ENCODE assay signal across 8 cellular contexts in the genomic region with DNA sequence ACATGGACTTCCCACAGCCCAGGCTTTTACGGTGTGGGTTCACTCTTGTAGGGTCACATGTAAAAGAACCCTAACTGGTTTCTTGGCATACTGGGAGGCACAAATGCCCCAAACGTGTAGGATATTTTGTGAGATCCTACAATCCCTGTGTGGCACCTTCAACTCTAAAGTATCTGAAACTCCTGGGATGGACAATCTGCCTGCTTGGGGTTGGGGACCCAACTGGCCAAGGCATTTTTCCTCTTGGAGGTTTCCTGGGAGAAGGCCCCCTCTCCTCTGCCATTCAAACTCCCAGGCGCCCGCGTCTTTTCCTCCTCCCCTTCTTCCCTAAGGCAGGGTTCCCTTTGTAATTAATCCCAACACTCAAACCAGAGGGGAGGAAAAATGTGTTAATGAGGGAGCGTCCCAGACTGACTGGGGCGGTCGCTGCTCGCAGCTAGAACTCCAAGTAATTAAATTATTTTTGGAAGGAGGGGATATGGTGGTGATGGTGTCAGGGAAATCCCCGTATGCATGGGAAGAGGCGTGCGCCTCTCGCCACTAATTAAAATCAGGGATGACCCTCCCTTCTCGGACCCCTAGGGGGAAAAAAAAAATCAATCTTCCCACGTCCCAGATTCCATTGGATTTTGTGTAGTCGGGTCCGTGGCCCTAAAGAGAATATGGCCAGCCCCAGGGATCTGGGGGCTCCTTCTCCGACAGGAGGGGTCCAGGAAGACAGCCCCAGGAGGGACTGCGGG. TPM values are rescaled to one million over a fixed set of nuclear protein-coding genes. Genes with fewer than 3 reads are reported as not detected.
DNase-seq lines count a peak whose midpoint lies in the region; ATAC-seq, FAIRE-seq and TF ChIP-seq lines count a peak whose summit lies in the region.

No MANE protein-coding gene starts in this region.

- H3K27me3 Mint-ChIP-seq in stimulated activated naive CD8-positive, alpha-beta T cell treated with anti-CD3 and anti-CD28 coated beads, Interleukin-15, amount 100 ng/mL, for 72 hours, result peaks cover 15% of the 10 kb centered on the region

- intact Hi-C loops in IMR-90 (cut with micrococcal nuclease), result no loop called here

- H4K5ac ChIP-seq in IMR-90 (ENCODE audit: low read depth, low read length), result no peak overlapping the region; the same call in 1 of the 2 replicates

- dilution Hi-C loops in IMR-90 (cut with HindIII; ENCODE audit: low sequenced_read_pairs, unreplicated experiment), result no loop called here
- dilution Hi-C loops in keratinocyte (cut with MboI; ENCODE audit: extremely low pct_ligation_motif_present, low sequenced_read_pairs), result no loop called here

- no peak for ATAC-seq in IMR-90 (ENCODE audit: low read depth)
- peak; percentile 31 for ATAC-seq in stimulated activated naive CD8-positive, alpha-beta T cell treated with anti-CD3 and anti-CD28 coated beads, Interleukin-15, amount 100 ng/mL, for 72 hours
- ATAC-seq in HG03097 (IDR thresholded peaks at IDR 0.05; ENCODE audit: low FRiP score, unreplicated experiment), result no peak
- ATAC-seq in HG02852 (IDR thresholded peaks at IDR 0.05; ENCODE audit: unreplicated experiment), result no peak

- no peak overlapping the region for H3K4ac ChIP-seq in IMR-90 (ENCODE audit: low read depth, low read length)

- BruUV-seq in IMR-90 (replicated peaks; lab: Mats Ljungman, UMichigan), result no TSS peak

- in situ Hi-C loops in IMR-90 (cut with MboI; ENCODE audit: low sequenced_read_pairs) (no loop called here), astrocyte of the spinal cord (cut with HindIII; ENCODE audit: low sequenced_read_pairs) (no loop called here)

- no peak for FAIRE-seq in keratinocyte (lab: Jason Lieb, UNC)

- no peak overlapping the region for H2BK5ac ChIP-seq in IMR-90 (ENCODE audit: low read depth, low read length, poor library complexity, severe bottlenecking)

- H3K18ac ChIP-seq in IMR-90 (ENCODE audit: low read depth, low read length), result no peak overlapping the region; the same call in 1 of the 2 replicates

- peak overlapping the region; percentile 8 to 34 for H3K4me3 Mint-ChIP-seq in stimulated activated naive CD8-positive, alpha-beta T cell treated with anti-CD3 and anti-CD28 coated beads, Interleukin-15, amount 100 ng/mL, for 72 hours

- H3K9me3 ChIP-seq in IMR-90 (ENCODE audit: control insufficient read depth, insufficient read depth, low read length) (no peaks in the 10 kb centered on the region), keratinocyte (ENCODE audit: control insufficient read depth, low read depth, low read length) (no peaks in the 10 kb centered on the region)

- H3K27ac ChIP-seq in IMR-90 (ENCODE audit: insufficient read depth, low read length) (no peak overlapping the region; the same call in 1 of the 2 replicates), keratinocyte (ENCODE audit: control insufficient read depth, insufficient read depth, low read length) (peak overlapping the region; percentile 70)

- 38% methylated on average over 1 of the region's 19 CpGs; no CpG with 5 or more reads in 1 of the 2 experiments for WGBS in IMR-90 (ENCODE audit: extremely low coverage in 2 of 2, insufficient read length in 1 of 2), 2 experiments

- no peak overlapping the region; the same call in 1 of the 2 replicates for H4K91ac ChIP-seq in IMR-90 (ENCODE audit: insufficient read depth, low read depth, low read length)

- H3K4me1 ChIP-seq in IMR-90 (ENCODE audit: control insufficient read depth, insufficient read depth, low read length) (no peaks in the 10 kb centered on the region), keratinocyte (ENCODE audit: control insufficient read depth, extremely low read depth, insufficient read depth, low read length) (peaks cover 41% of the 10 kb centered on the region)

- H3K23ac ChIP-seq in IMR-90 (ENCODE audit: low read depth, low read length), result no peak overlapping the region

- no peak for TF ChIP-seq RAD21 in IMR-90 (IDR thresholded peaks at IDR 0.05; ENCODE audit: low read length)

- TF ChIP-seq POLR2A in IMR-90 (IDR thresholded peaks at IDR 0.05; ENCODE audit: low read depth, low read length), result no peak

- no peak overlapping the region for H3K27ac Mint-ChIP-seq in stimulated activated naive CD8-positive, alpha-beta T cell treated with anti-CD3 and anti-CD28 coated beads, Interleukin-15, amount 100 ng/mL, for 72 hours

- H3K36me3 ChIP-seq in IMR-90 (ENCODE audit: control insufficient read depth, insufficient read depth, low read length), result no peaks in the 10 kb centered on the region
- no peaks in the 10 kb centered on the region for H3K36me3 ChIP-seq in keratinocyte (ENCODE audit: control insufficient read depth in 2 of 2, extremely low read depth in 1 of 2, insufficient read depth in 2 of 2, low read length in 2 of 2)

- H2AFZ ChIP-seq in IMR-90 (replicated peaks; ENCODE audit: low read length, poor library complexity) (peak overlapping the region; percentile 91), keratinocyte (ENCODE audit: control insufficient read depth, low read length) (peak overlapping the region; percentile 92)

- POLR2A ChIA-PET in IMR-90 (lab: Charles Lee; ENCODE audit: unreplicated experiment), result no interaction called here

- H2BK120ac ChIP-seq in IMR-90 (ENCODE audit: low read depth, low read length), result no peak overlapping the region

- no peak overlapping the region; the same call in 2 of the 3 replicates for H2BK15ac ChIP-seq in IMR-90 (ENCODE audit: low read depth, low read length)

- no peaks in the 10 kb centered on the region for H3K79me1 ChIP-seq in IMR-90 (ENCODE audit: low read depth in 1 of 2, low read length in 2 of 2)

- H4K20me1 ChIP-seq in IMR-90 (ENCODE audit: insufficient read depth, low read length), result no peaks in the 10 kb centered on the region
- H4K20me1 ChIP-seq in keratinocyte (ENCODE audit: control insufficient read depth, extremely low read depth, insufficient read depth, low read length), result no peaks in the 10 kb centered on the region

- H3K4me1 Mint-ChIP-seq in stimulated activated naive CD8-positive, alpha-beta T cell treated with anti-CD3 and anti-CD28 coated beads, Interleukin-15, amount 100 ng/mL, for 72 hours, result peaks cover 14% of the 10 kb centered on the region

- H3K56ac ChIP-seq in IMR-90 (ENCODE audit: extremely low read depth, insufficient read depth, low read length), result peak overlapping the region; percentile 10; the same call in 1 of the 2 replicates

- H3K9me1 ChIP-seq in IMR-90 (ENCODE audit: insufficient read depth, low read length) (peaks cover 5% of the 10 kb centered on the region; the same call in 1 of the 2 replicates), keratinocyte (ENCODE audit: control insufficient read depth, extremely low read depth, insufficient read depth, low read length) (peaks cover 2% of the 10 kb centered on the region)

- H3K4me3 ChIP-seq in IMR-90 (ENCODE audit: insufficient read depth, low read depth, low read length) (peak overlapping the region; percentile 49), astrocyte of the spinal cord (ENCODE audit: low read depth, low read length) (peak overlapping the region; percentile 61), keratinocyte (ENCODE audit: control insufficient read depth in 2 of 3, extremely low read depth in 1 of 3, insufficient read depth in 2 of 3, low read depth in 1 of 3, low read length in 3 of 3) (peak overlapping the region; percentile 57 to 67 (median 66))

- TF ChIP-seq CTCF in IMR-90 (conservative IDR thresholded peaks at IDR 0.05; ENCODE audit: low read depth, low read length), result no peak
- no peak for TF ChIP-seq CTCF in astrocyte of the spinal cord (IDR thresholded peaks at IDR 0.05; ENCODE audit: low read depth, low read length)
- no peak for TF ChIP-seq CTCF in keratinocyte (optimal IDR thresholded peaks at IDR 0.05 in 1 of 3, IDR thresholded peaks at IDR 0.05 in 1 of 3, conservative IDR thresholded peaks at IDR 0.05 in 1 of 3; ENCODE audit: extremely low read depth in 1 of 3, insufficient read depth in 2 of 3, low read length in 3 of 3)

- H3K4me2 ChIP-seq in IMR-90 (ENCODE audit: low read depth, low read length), result peak overlapping the region; percentile 79; the same call in 1 of the 2 replicates
- H3K4me2 ChIP-seq in keratinocyte (ENCODE audit: control insufficient read depth, extremely low read depth, insufficient read depth, low read depth, low read length), result peak overlapping the region; percentile 89

- H3K14ac ChIP-seq in IMR-90 (replicated peaks; ENCODE audit: low read depth, low read length), result no peak overlapping the region

- peak overlapping the region in 1 of 2 experiments; percentile 42; a peak in 2 of 4 replicates for H4K8ac ChIP-seq in IMR-90 (ENCODE audit: low read depth in 2 of 2, low read length in 2 of 2)

- H3K9me3 Mint-ChIP-seq in stimulated activated naive CD8-positive, alpha-beta T cell treated with anti-CD3 and anti-CD28 coated beads, Interleukin-15, amount 100 ng/mL, for 72 hours, result no peaks in the 10 kb centered on the region

- CTCF ChIA-PET in IMR-90 (lab: Yijun Ruan, JAX), result no interaction called here

- peak overlapping the region; percentile 34 for H2AK9ac ChIP-seq in IMR-90 (replicated peaks; ENCODE audit: low read depth, low read length, poor library complexity)

- DNase-seq in IMR-90 (no peak), astrocyte of the spinal cord (ENCODE audit: low read depth, low spot score) (no peak), keratinocyte (ENCODE audit: low read depth, low spot score) (no peak), GM03348 (ENCODE audit: low spot score) (no peak), GOT3 (lab: John Stamatoyannopoulos, UW) (no peak)
- no peak for DNase-seq in stimulated activated naive CD8-positive, alpha-beta T cell treated with anti-CD3 and anti-CD28 coated beads, Interleukin-15, amount 100 ng/mL, for 72 hours

- no peak overlapping the region for H2AK5ac ChIP-seq in IMR-90 (ENCODE audit: low read depth, low read length)

- H2BK20ac ChIP-seq in IMR-90 (ENCODE audit: low read depth, low read length), result no peak overlapping the region

- H3K27me3 ChIP-seq in IMR-90 (ENCODE audit: control insufficient read depth, insufficient read depth, low read length) (peaks cover 36% of the 10 kb centered on the region), keratinocyte (ENCODE audit: control insufficient read depth, extremely low read depth, insufficient read depth, low read length) (no peaks in the 10 kb centered on the region)

- H3K79me2 ChIP-seq in keratinocyte (ENCODE audit: control insufficient read depth, insufficient read depth, low read length), result peaks cover 3% of the 10 kb centered on the region

- peak overlapping the region; percentile 86 for H3K9ac ChIP-seq in IMR-90 (ENCODE audit: low read depth, low read length)
- peak overlapping the region; percentile 76 for H3K9ac ChIP-seq in keratinocyte (ENCODE audit: control insufficient read depth, extremely low read depth, insufficient read depth, low read length)

RNA-seq across cellular contexts. Expression of gene VANGL2, which starts 0.7 kb away (rescaled TPM):
- 0.28 and 0.36 TPM in 2 replicates for total RNA-seq in IMR-90 (2012; rRNA removed)
- polyA plus RNA-seq in IMR-90 (2012; rRNA removed), result 3.2 and 3.6 TPM in 2 replicates
- polyA plus RNA-seq in IMR-90 (2012; cell fraction: cytosol; rRNA removed), result 1.3 and 2.4 TPM in 2 replicates
- 6.1 and 8.1 TPM in 2 replicates for polyA plus RNA-seq in IMR-90 (2012; cell fraction: nucleus; rRNA removed; ENCODE audit: low replicate concordance)
- 10.9 to 17.6 TPM (median 11.4 TPM) in 3 replicates for polyA plus RNA-seq in keratinocyte
- 2.7 TPM for polyA plus RNA-seq in keratinocyte (2011; ENCODE audit: low read depth)
- polyA plus RNA-seq in keratinocyte (2011; cell fraction: cytosol; rRNA removed), result 8.4 and 8.7 TPM in 2 replicates
- 32.2 and 38.0 TPM in 2 replicates for polyA plus RNA-seq in keratinocyte (2011; cell fraction: nucleus; rRNA removed)
- 6.7 and 11.3 TPM in 2 replicates for polyA plus RNA-seq in keratinocyte (2012; ENCODE audit: low replicate concordance)
- polyA minus RNA-seq in keratinocyte, result 11.8 to 19.0 TPM (median 16.6 TPM) in 3 replicates
- polyA minus RNA-seq in keratinocyte (2011; cell fraction: cytosol; rRNA and poly(A)+ RNA removed), result 7.1 TPM
- polyA minus RNA-seq in keratinocyte (2011; cell fraction: nucleus; rRNA and poly(A)+ RNA removed), result 9.5 and 14.1 TPM in 2 replicates

RNA-seq across cellular contexts. Expression of gene NHLH1, which starts 32.8 kb away (rescaled TPM):
- total RNA-seq in IMR-90 (2012; rRNA removed), result not detected in 2 replicates
- polyA plus RNA-seq in IMR-90 (2012; rRNA removed) (0.14 and 0.26 TPM in 2 replicates), keratinocyte (0.10 to 0.17 TPM (median 0.13 TPM) in 3 replicates)
- polyA plus RNA-seq in IMR-90 (2012; cell fraction: cytosol; rRNA removed), result 0.02 and 0.04 TPM in 2 replicates
- polyA plus RNA-seq in IMR-90 (2012; cell fraction: nucleus; rRNA removed; ENCODE audit: low replicate concordance), result 0.73 and 0.82 TPM in 2 replicates
- not detected for polyA plus RNA-seq in keratinocyte (2011; ENCODE audit: low read depth)
- polyA plus RNA-seq in keratinocyte (2011; cell fraction: cytosol; rRNA removed), result 0.03 and 0.11 TPM in 2 replicates
- 0.53 and 0.62 TPM in 2 replicates for polyA plus RNA-seq in keratinocyte (2011; cell fraction: nucleus; rRNA removed)
- 0.03 and 0.27 TPM in 2 replicates for polyA plus RNA-seq in keratinocyte (2012; ENCODE audit: low replicate concordance)
- 0.07 to 0.22 TPM (median 0.16 TPM) in 3 replicates for polyA minus RNA-seq in keratinocyte
- polyA minus RNA-seq in keratinocyte (2011; cell fraction: cytosol; rRNA and poly(A)+ RNA removed), result not detected
- polyA minus RNA-seq in keratinocyte (2011; cell fraction: nucleus; rRNA and poly(A)+ RNA removed), result 0.23 TPM in 1 of 2 replicates, not detected in the other

RNA-seq across cellular contexts. Expression of gene NCSTN, which starts 56.5 kb away (rescaled TPM):
- 46.7 and 60.2 TPM in 2 replicates for total RNA-seq in IMR-90 (2012; rRNA removed)
- polyA plus RNA-seq in IMR-90 (2012; rRNA removed) (182 and 194 TPM in 2 replicates), keratinocyte (111 to 150 TPM (median 112 TPM) in 3 replicates)
- 91.0 and 111 TPM in 2 replicates for polyA plus RNA-seq in IMR-90 (2012; cell fraction: cytosol; rRNA removed)
- 133 and 187 TPM in 2 replicates for polyA plus RNA-seq in IMR-90 (2012; cell fraction: nucleus; rRNA removed; ENCODE audit: low replicate concordance)
- polyA plus RNA-seq in keratinocyte (2011; ENCODE audit: low read depth), result 30.8 TPM
- 51.6 and 73.4 TPM in 2 replicates for polyA plus RNA-seq in keratinocyte (2011; cell fraction: cytosol; rRNA removed)
- 328 and 342 TPM in 2 replicates for polyA plus RNA-seq in keratinocyte (2011; cell fraction: nucleus; rRNA removed)
- 60.6 and 67.8 TPM in 2 replicates for polyA plus RNA-seq in keratinocyte (2012; ENCODE audit: low replicate concordance)
- 96.7 to 178 TPM (median 112 TPM) in 3 replicates for polyA minus RNA-seq in keratinocyte
- 75.2 TPM for polyA minus RNA-seq in keratinocyte (2011; cell fraction: cytosol; rRNA and poly(A)+ RNA removed)
- polyA minus RNA-seq in keratinocyte (2011; cell fraction: nucleus; rRNA and poly(A)+ RNA removed), result 197 and 243 TPM in 2 replicates

RNA-seq across cellular contexts. Expression of gene COPA, which starts 56.7 kb away (rescaled TPM):
- 377 and 436 TPM in 2 replicates for total RNA-seq in IMR-90 (2012; rRNA removed)
- 201 and 204 TPM in 2 replicates for polyA plus RNA-seq in IMR-90 (2012; rRNA removed)
- 82.2 and 103 TPM in 2 replicates for polyA plus RNA-seq in IMR-90 (2012; cell fraction: cytosol; rRNA removed)
- polyA plus RNA-seq in IMR-90 (2012; cell fraction: nucleus; rRNA removed; ENCODE audit: low replicate concordance), result 78.3 and 211 TPM in 2 replicates
- 157 to 169 TPM (median 164 TPM) in 3 replicates for polyA plus RNA-seq in keratinocyte
- polyA plus RNA-seq in keratinocyte (2011; ENCODE audit: low read depth), result 55.1 TPM
- 100 and 148 TPM in 2 replicates for polyA plus RNA-seq in keratinocyte (2011; cell fraction: cytosol; rRNA removed)
- polyA plus RNA-seq in keratinocyte (2011; cell fraction: nucleus; rRNA removed), result 181 and 183 TPM in 2 replicates
- polyA plus RNA-seq in keratinocyte (2012; ENCODE audit: low replicate concordance), result 42.3 and 104 TPM in 2 replicates
- polyA minus RNA-seq in keratinocyte, result 247 to 324 TPM (median 257 TPM) in 3 replicates
- 184 TPM for polyA minus RNA-seq in keratinocyte (2011; cell fraction: cytosol; rRNA and poly(A)+ RNA removed)
- polyA minus RNA-seq in keratinocyte (2011; cell fraction: nucleus; rRNA and poly(A)+ RNA removed), result 159 and 293 TPM in 2 replicates
